6 cellular contexts compared by ENCODE assay signal in the genomic region with DNA sequence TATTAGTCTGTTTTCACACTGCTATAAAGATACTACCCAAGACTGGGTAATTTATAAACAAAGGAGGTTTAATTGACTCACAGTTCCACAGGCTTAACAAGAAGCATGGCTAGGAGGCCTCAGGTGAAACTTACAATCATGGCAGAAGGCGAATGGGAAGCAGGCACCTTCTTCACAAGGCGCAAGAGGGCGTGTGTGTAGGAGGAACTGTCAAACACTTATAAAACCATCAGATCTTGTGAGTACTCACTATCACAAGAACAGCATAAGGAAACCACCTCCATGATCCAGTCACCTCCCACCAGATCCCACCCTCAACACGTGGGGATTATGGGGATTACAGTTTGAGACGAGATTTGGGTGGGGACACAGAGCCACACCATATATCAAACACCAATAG. TPM values are rescaled to one million over a fixed set of nuclear protein-coding genes. Genes with fewer than 3 reads are reported as not detected.
DNase-seq lines count a peak whose midpoint lies in the region; ATAC-seq, FAIRE-seq and TF ChIP-seq lines count a peak whose summit lies in the region.
"Not testable (repeated sequence)": the region's sequence is repeated elsewhere in the genome, so short reads cannot be mapped to it uniquely, and the experiment has no call there.

No MANE protein-coding gene starts in this region.

- not testable (repeated sequence) for H3K4me1 ChIP-seq in HEK293 (ENCODE audit: control insufficient read depth, insufficient read depth, low read length); K562 (replicated peaks in 1 of 2; ENCODE audit: control insufficient read depth in 2 of 2, insufficient read depth in 2 of 2, low read length in 2 of 2)

- H3K4me3 ChIP-seq in HEK293 (ENCODE audit: low read depth, low read length); K562: not testable (repeated sequence)

- DNase-seq in HT-29 (ENCODE audit: low spot score) (peak; percentile 19), RPMI8226 (peak; percentile 12)
- DNase-seq in activated CD4-positive, alpha-beta T cell treated with anti-CD3 and anti-CD28 coated beads, Interleukin-2, amount 10 ng/mL, durations not matched to agents 24 days and 14 days, result peak; percentile 24
- DNase-seq in K562 (ENCODE audit: extremely low read depth in 1 of 4, low spot score in 3 of 4), result not testable (repeated sequence)

- CTCF ChIA-PET in HEK293 (lab: Yijun Ruan, JAX), result interaction anchor here (0.6 to 1.4 kb wide), 2 partner anchors 11 to 1681 kb away, joined by 3 to 4 read pairs; no protein-coding TSS in a partner anchor
- CTCF ChIA-PET in K562 (lab: Yijun Ruan, JAX; ENCODE audit: low intra/inter-chr PET ratio), result not testable (repeated sequence)

- not testable (repeated sequence) for H3K9me3 ChIP-seq in HEK293 (ENCODE audit: control insufficient read depth, insufficient read depth, low read depth, low read length); K562 (replicated peaks; ENCODE audit: control insufficient read depth, insufficient read depth, low read depth, low read length)

- H3K27ac Mint-ChIP-seq in activated CD4-positive, alpha-beta T cell treated with anti-CD3 and anti-CD28 coated beads, Interleukin-2, amount 10 ng/mL, durations not matched to agents 24 days and 14 days, result not testable (repeated sequence)

- H3K9ac ChIP-seq in K562 (ENCODE audit: insufficient read depth in 1 of 2, low read depth in 2 of 2, low read length in 2 of 2), result not testable (repeated sequence)

- peak in 1 of 2 experiments; percentile 26; a peak in 1 of 4 replicates for TF ChIP-seq RAD21 in K562 (CRISPR knock-in tag; conservative IDR thresholded peaks at IDR 0.05 in 1 of 2, IDR thresholded peaks at IDR 0.05 in 1 of 2)

- H3K4me3 Mint-ChIP-seq in activated CD4-positive, alpha-beta T cell treated with anti-CD3 and anti-CD28 coated beads, Interleukin-2, amount 10 ng/mL, durations not matched to agents 24 days and 14 days, result not testable (repeated sequence)

- POLR2A ChIA-PET in HEK293 (lab: Yijun Ruan, JAX); K562 (lab: Yijun Ruan, JAX): not testable (repeated sequence)

- not testable (repeated sequence) for TF ChIP-seq POLR2A in K562 (conservative IDR thresholded peaks at IDR 0.05)

- H3K4me2 ChIP-seq in K562 (ENCODE audit: insufficient read depth, low read length), result not testable (repeated sequence)

- not testable (repeated sequence) for H3K27me3 ChIP-seq in K562 (ENCODE audit: control insufficient read depth in 2 of 2, insufficient read depth in 2 of 2, low read length in 2 of 2)

- TF ChIP-seq EP300 in K562 (IDR thresholded peaks at IDR 0.05; ENCODE audit: low read length), result not testable (repeated sequence)

- not testable (repeated sequence) for FAIRE-seq in K562 (lab: Jason Lieb, UNC)

- BruUV-seq in K562 (replicated peaks; lab: Mats Ljungman, UMichigan), result not testable (repeated sequence)

- intact Hi-C loops in activated CD4-positive, alpha-beta T cell treated with anti-CD3 and anti-CD28 coated beads, Interleukin-2, amount 10 ng/mL, durations not matched to agents 24 days and 14 days (cut with micrococcal nuclease); K562 (cut with micrococcal nuclease): not testable (repeated sequence)

- H4K20me1 ChIP-seq in K562 (replicated peaks; ENCODE audit: control insufficient read depth, insufficient read depth, low read length), result not testable (repeated sequence)

- not testable (repeated sequence) for H3K9me1 ChIP-seq in K562 (ENCODE audit: control insufficient read depth, insufficient read depth, low read length)

- not testable (repeated sequence) for H3K9me3 Mint-ChIP-seq in activated CD4-positive, alpha-beta T cell treated with anti-CD3 and anti-CD28 coated beads, Interleukin-2, amount 10 ng/mL, durations not matched to agents 24 days and 14 days

- not testable (repeated sequence) for H3K79me2 ChIP-seq in K562 (ENCODE audit: control insufficient read depth, insufficient read depth, low read length)

- H3K27ac ChIP-seq in C4-2B; HEK293 (ENCODE audit: extremely low read depth, low read depth, low read length); K562 (ENCODE audit: extremely low read depth, low read depth, low read length): not testable (repeated sequence)

- not testable (repeated sequence) for H3K4me1 Mint-ChIP-seq in activated CD4-positive, alpha-beta T cell treated with anti-CD3 and anti-CD28 coated beads, Interleukin-2, amount 10 ng/mL, durations not matched to agents 24 days and 14 days

- H3K36me3 ChIP-seq in HEK293 (ENCODE audit: control insufficient read depth in 2 of 2, insufficient read depth in 1 of 2, low read length in 2 of 2); K562 (ENCODE audit: control insufficient read depth, insufficient read depth, low read length): not testable (repeated sequence)

- WGBS in K562 (ENCODE audit: insufficient coverage, low coverage, missing lambda C conversion rate), result 0% methylated on average over 5 of the region's 5 CpGs

- TF ChIP-seq CTCF in C4-2B (conservative IDR thresholded peaks at IDR 0.05) (0 out of 2 replicates have a peak, but pooled peaks have one; percentile 6), K562 (IDR thresholded peaks at IDR 0.05 in 2 of 3, conservative IDR thresholded peaks at IDR 0.05 in 1 of 3; ENCODE audit: insufficient read depth in 2 of 3, low read depth in 1 of 3, low read length in 3 of 3) (peak in 2 of 3 experiments; percentile 25 to 28; a peak in 3 of 6 replicates)
- TF ChIP-seq CTCF in HEK293 (tag by site-specific recombination; IDR thresholded peaks at IDR 0.05), result not testable (repeated sequence)

- not testable (repeated sequence) for H3K36me3 Mint-ChIP-seq in activated CD4-positive, alpha-beta T cell treated with anti-CD3 and anti-CD28 coated beads, Interleukin-2, amount 10 ng/mL, durations not matched to agents 24 days and 14 days (ENCODE audit: low read depth)

- not testable (repeated sequence) for H2AFZ ChIP-seq in K562 (ENCODE audit: low read depth, low read length)

- ATAC-seq in K562, result peak; percentile 68

- H3K27me3 Mint-ChIP-seq in activated CD4-positive, alpha-beta T cell treated with anti-CD3 and anti-CD28 coated beads, Interleukin-2, amount 10 ng/mL, durations not matched to agents 24 days and 14 days, result peaks cover 64% of the 10 kb centered on the region

- in situ Hi-C loops in K562 (cut with MboI), result not testable (repeated sequence)

TF ChIP-seq in HEK293, 187 proteins besides CTCF, POLR2A, EP300 and RAD21:
- TF ChIP-seq MZF1 (tag by site-specific recombination; IDR thresholded peaks at IDR 0.05; ENCODE audit: borderline replicate concordance), result peak; percentile 25; the same call in 1 of the 2 replicates

TF ChIP-seq in K562, 482 proteins besides CTCF, POLR2A, EP300 and RAD21:
- 0 out of 2 replicates have a peak, but pooled peaks have one; percentile 5 for TF ChIP-seq SMC3 (conservative IDR thresholded peaks at IDR 0.05; ENCODE audit: insufficient read depth, low read depth, low read length)

RNA-seq across cellular contexts. Expression of a gene that starts 19.6 kb away (rescaled TPM):
- 336 and 348 TPM in 2 replicates for total RNA-seq in HT-29 (2014; rRNA removed; shearing (Covaris generic))
- 40.9 and 41.9 TPM in 2 replicates for total RNA-seq in activated CD4-positive, alpha-beta T cell treated with anti-CD3 and anti-CD28 coated beads, Interleukin-2, amount 10 ng/mL, durations not matched to agents 24 days and 14 days
- 21.4 and 62.0 TPM in 2 replicates for total RNA-seq in K562 (2011; cell fraction: chromatin; rRNA removed; ENCODE audit: low replicate concordance)
- 22.8 and 31.2 TPM in 2 replicates for total RNA-seq in K562 (2011; cell fraction: nucleolus; rRNA removed)
- 53.7 and 91.9 TPM in 2 replicates for total RNA-seq in K562 (2011; cell fraction: nucleoplasm; rRNA removed)
- total RNA-seq in K562 (2014; rRNA removed) (91.6 and 93.4 TPM in 2 replicates), K562 (2014; rRNA removed; fragmentation: Illumina TruSeq; extraction: Trizol) (45.7 and 54.6 TPM in 2 replicates), K562 (2015; rRNA removed; fragmentation: Illumina TruSeq; extraction: Trizol) (39.5 and 45.3 TPM in 2 replicates), K562 (2021) (52.4 and 57.9 TPM in 2 replicates)
- polyA plus RNA-seq in K562 (2011; rRNA removed) (37.2 and 41.2 TPM in 2 replicates), K562 (2014; fragmentation: Illumina TruSeq; extraction: Trizol) (25.0 and 30.2 TPM in 2 replicates), K562 (2014; fragmentation: Nextera tagmentation; extraction: Ambion mirVana) (10 to 100 TPM; 15.9 to 16.5 TPM), K562 (2014; rRNA removed) (34.3 and 41.7 TPM in 2 replicates)
- polyA plus RNA-seq in K562 (2011; cell fraction: cytosol; rRNA removed), result 26.0 and 113 TPM in 2 replicates
- polyA plus RNA-seq in K562 (2011; cell fraction: nucleus; rRNA removed), result 9.5 and 12.7 TPM in 2 replicates
- 21.7 and 33.5 TPM in 2 replicates for polyA plus RNA-seq in K562 (2012)
- 63.0 and 74.7 TPM in 2 replicates for polyA minus RNA-seq in K562 (2011; rRNA and poly(A)+ RNA removed)
- polyA minus RNA-seq in K562 (2011; cell fraction: cytosol; rRNA and poly(A)+ RNA removed), result 26.1 and 47.5 TPM in 2 replicates
- polyA minus RNA-seq in K562 (2011; cell fraction: nucleus; rRNA and poly(A)+ RNA removed), result 18.4 and 34.0 TPM in 2 replicates

RNA-seq across cellular contexts. Expression of a gene that starts 43.1 kb away (rescaled TPM):
- total RNA-seq in HT-29 (2014; rRNA removed; shearing (Covaris generic)), result 0.47 TPM in 1 of 2 replicates, not detected in the other
- 0.86 and 1.0 TPM in 2 replicates for total RNA-seq in activated CD4-positive, alpha-beta T cell treated with anti-CD3 and anti-CD28 coated beads, Interleukin-2, amount 10 ng/mL, durations not matched to agents 24 days and 14 days
- 0.32 and 2.6 TPM in 2 replicates for total RNA-seq in K562 (2011; cell fraction: chromatin; rRNA removed; ENCODE audit: low replicate concordance)
- 0.26 and 0.33 TPM in 2 replicates for total RNA-seq in K562 (2011; cell fraction: nucleolus; rRNA removed)
- 0.95 and 2.5 TPM in 2 replicates for total RNA-seq in K562 (2011; cell fraction: nucleoplasm; rRNA removed)
- 0.41 and 0.69 TPM in 2 replicates for total RNA-seq in K562 (2014; rRNA removed)
- 0.98 TPM in 1 of 2 replicates, not detected in the other for total RNA-seq in K562 (2014; rRNA removed; fragmentation: Illumina TruSeq; extraction: Trizol)
- 1.2 and 2.2 TPM in 2 replicates for total RNA-seq in K562 (2015; rRNA removed; fragmentation: Illumina TruSeq; extraction: Trizol)
- 1.7 and 2.1 TPM in 2 replicates for total RNA-seq in K562 (2021)
- polyA plus RNA-seq in K562 (2011; rRNA removed), result 0.17 TPM in 1 of 2 replicates, not detected in the other
- 0.01 and 0.03 TPM in 2 replicates for polyA plus RNA-seq in K562 (2011; cell fraction: cytosol; rRNA removed)
- polyA plus RNA-seq in K562 (2011; cell fraction: nucleus; rRNA removed), result 0.20 and 0.35 TPM in 2 replicates
- 1.1 and 1.2 TPM in 2 replicates for polyA plus RNA-seq in K562 (2012)
- 1.8 TPM in 1 of 2 replicates, not detected in the other for polyA plus RNA-seq in K562 (2014; fragmentation: Illumina TruSeq; extraction: Trizol)
- polyA plus RNA-seq in K562 (2014; fragmentation: Nextera tagmentation; extraction: Ambion mirVana), result 1 to 10 TPM in 1 of 2 experiments, under 1 TPM in 1; 0.93 to 1.6 TPM
- 0.15 and 0.38 TPM in 2 replicates for polyA plus RNA-seq in K562 (2014; rRNA removed)
- 0.07 TPM in 1 of 2 replicates, not detected in the other for polyA minus RNA-seq in K562 (2011; rRNA and poly(A)+ RNA removed)
- not detected in 2 replicates for polyA minus RNA-seq in K562 (2011; cell fraction: cytosol; rRNA and poly(A)+ RNA removed)
- polyA minus RNA-seq in K562 (2011; cell fraction: nucleus; rRNA and poly(A)+ RNA removed), result 0.81 and 2.2 TPM in 2 replicates
